In the genomic region with DNA sequence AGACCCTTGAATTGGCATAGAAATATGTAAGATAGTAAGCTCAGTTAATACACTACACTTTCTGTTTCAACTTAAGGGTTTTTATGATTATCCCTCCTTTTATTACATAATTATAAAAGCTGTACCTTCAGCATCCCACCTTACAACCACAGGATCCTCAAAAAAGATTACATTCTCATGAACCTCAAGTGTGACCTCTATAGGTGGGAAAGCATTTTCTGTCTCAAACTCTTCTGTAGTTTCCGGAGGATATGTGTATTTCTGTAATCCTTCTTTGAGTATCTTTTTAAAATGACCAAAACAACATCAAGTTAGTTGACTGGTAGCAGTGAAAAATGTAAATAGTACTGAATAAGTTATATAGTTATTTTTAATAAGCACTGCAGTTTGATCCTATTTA, we compare ENCODE assay signal across 16 cellular contexts.
DNase-seq lines count a peak whose midpoint lies in the region; ATAC-seq, FAIRE-seq and TF ChIP-seq lines count a peak whose summit lies in the region.
"Had no signal": no experiment of that assay in that cellular context is flagged by ENCODE, and none has a peak within 500 bp of the region (broad histone marks: within the 10 kb centered on the region; RNA-seq: fewer than 3 reads in every experiment).

No MANE protein-coding gene starts in this region.

- H3K4me3 Mint-ChIP-seq in Calu3 (ENCODE audit: low read depth, unreplicated experiment): no peak overlapping the region
- H3K4me3 Mint-ChIP-seq: activated CD8-positive, alpha-beta T cell treated with anti-CD3 and anti-CD28 coated beads, Interleukin-2, amount 10 ng/mL, durations not matched to agents 7 days and 5 days; naive B cell; WTC11 had no signal

- H3K36me3 ChIP-seq in Karpas-422 (ENCODE audit: insufficient read depth, low read length) (no peaks in the 10 kb centered on the region), mammary epithelial cell (ENCODE audit: insufficient read depth, low read length) (no peaks in the 10 kb centered on the region), tibial nerve (no peaks in the 10 kb centered on the region)
- H3K36me3 ChIP-seq: adrenal gland, lower lobe of right lung had no signal

- BruUV-seq in mammary epithelial cell (replicated peaks; lab: Mats Ljungman, UMichigan): no TSS peak
- no TSS peak for BruUV-seq in Calu3 (replicated peaks; lab: Mats Ljungman, UMichigan)

- H3K4me1 Mint-ChIP-seq in Calu3 (ENCODE audit: low read depth, unreplicated experiment): no peaks in the 10 kb centered on the region
- H3K4me1 Mint-ChIP-seq: naive B cell, WTC11 had no signal

- H3K79me2 ChIP-seq in Karpas-422 (ENCODE audit: low read length) (no peaks in the 10 kb centered on the region), mammary epithelial cell (ENCODE audit: insufficient read depth, low read length) (no peaks in the 10 kb centered on the region)

- peak; percentile 70 for FAIRE-seq in A549 (lab: Jason Lieb, UNC)
- FAIRE-seq: endometrium had no signal

- H3K9me2 ChIP-seq in Karpas-422 (replicated peaks; ENCODE audit: insufficient read depth, low read length): no peaks in the 10 kb centered on the region

- H3K27me3 Mint-ChIP-seq in Calu3 (ENCODE audit: unreplicated experiment): no peaks in the 10 kb centered on the region
- H3K27me3 Mint-ChIP-seq: naive B cell had no signal

- in situ Hi-C loops in mammary epithelial cell (cut with MboI; ENCODE audit: low sequenced_read_pairs in 2 of 2): no loop called here

- H3K4me3 ChIP-seq in A549 (no peak overlapping the region), Karpas-422 (ENCODE audit: low read length) (no peak overlapping the region), mammary epithelial cell (replicated peaks in 1 of 3; ENCODE audit: insufficient read depth in 1 of 3, low read depth in 2 of 3, low read length in 3 of 3) (no peak overlapping the region), tibial nerve (no peak overlapping the region)
- H3K4me3 ChIP-seq: adrenal gland, lower lobe of right lung had no signal

- POLR2A ChIA-PET in A549 (lab: Yijun Ruan, JAX): no interaction called here

- TF ChIP-seq POLR2A in A549 (IDR thresholded peaks at IDR 0.05; ENCODE audit: low read length) (no peak), tibial nerve (IDR thresholded peaks at IDR 0.05) (no peak)

- H3K9me3 Mint-ChIP-seq in Calu3 (ENCODE audit: low read depth, unreplicated experiment): no peaks in the 10 kb centered on the region
- H3K9me3 Mint-ChIP-seq: naive B cell, WTC11 had no signal

- no peak; the same call in 2 of the 3 replicates for TF ChIP-seq CTCF in A549 (IDR thresholded peaks at IDR 0.05)
- TF ChIP-seq CTCF in GM10266 (IDR thresholded peaks at IDR 0.05; ENCODE audit: control insufficient read depth, insufficient read depth, low read depth, missing control alignments): peak; percentile 29
- peak; percentile 3 to 34 for TF ChIP-seq CTCF in mammary epithelial cell (conservative IDR thresholded peaks at IDR 0.05 in 1 of 2, IDR thresholded peaks at IDR 0.05 in 1 of 2; ENCODE audit: extremely low read depth in 1 of 2, insufficient read depth in 1 of 2, low read depth in 1 of 2, low read length in 2 of 2)
- no peak for TF ChIP-seq CTCF in Calu3 (IDR thresholded peaks at IDR 0.05; ENCODE audit: unreplicated experiment)
- no peak for TF ChIP-seq CTCF in tibial nerve (IDR thresholded peaks at IDR 0.05)

- no peak overlapping the region for H3K27ac Mint-ChIP-seq in Calu3 (ENCODE audit: unreplicated experiment)
- H3K27ac Mint-ChIP-seq: activated CD8-positive, alpha-beta T cell treated with anti-CD3 and anti-CD28 coated beads, Interleukin-2, amount 10 ng/mL, durations not matched to agents 7 days and 5 days; WTC11 had no signal

- 54% methylated on average over 1 of the region's 1 CpG for WGBS in A549 (ENCODE audit: missing lambda C conversion rate)
- 100% methylated on average over 1 of the region's 1 CpG for WGBS in mammary epithelial cell (ENCODE audit: low coverage, missing lambda C conversion rate)
- WGBS in tibial nerve, 2 donors: 64 to 72% methylated on average over 1 of the region's 1 CpG

- no peaks in the 10 kb centered on the region for H3K36me3 Mint-ChIP-seq in Calu3 (ENCODE audit: insufficient read depth, unreplicated experiment)
- H3K36me3 Mint-ChIP-seq: naive B cell, WTC11 had no signal

- H3K4me1 ChIP-seq in A549 (no peaks in the 10 kb centered on the region), Karpas-422 (ENCODE audit: low read length) (peaks cover 6% of the 10 kb centered on the region; the same call in 1 of the 2 replicates), mammary epithelial cell (ENCODE audit: insufficient read depth, low read length) (peaks cover 14% of the 10 kb centered on the region), tibial nerve (no peaks in the 10 kb centered on the region)
- H3K4me1 ChIP-seq: adrenal gland, lower lobe of right lung had no signal

- H3K27ac ChIP-seq in A549 (no peak overlapping the region), Karpas-422 (ENCODE audit: low read length) (no peak overlapping the region), mammary epithelial cell (ENCODE audit: insufficient read depth, low read depth, low read length) (no peak overlapping the region), tibial nerve (no peak overlapping the region)
- H3K27ac ChIP-seq: adrenal gland, lower lobe of right lung had no signal

- intact Hi-C loops in mammary epithelial cell (cut with micrococcal nuclease): no loop called here
- intact Hi-C loops in Calu3 (cut with micrococcal nuclease; ENCODE audit: unreplicated experiment): no loop called here

- TF ChIP-seq RAD21 in A549 (conservative IDR thresholded peaks at IDR 0.05 in 1 of 2, IDR thresholded peaks at IDR 0.05 in 1 of 2): 0 out of 5 replicates have a peak, but pooled peaks of 1 of the 2 experiments have one; percentile 20

- H3K9me3 ChIP-seq in A549 (no peaks in the 10 kb centered on the region), Karpas-422 (ENCODE audit: low read length) (no peaks in the 10 kb centered on the region), mammary epithelial cell (replicated peaks; ENCODE audit: insufficient read depth, low read length) (no peaks in the 10 kb centered on the region), tibial nerve (no peaks in the 10 kb centered on the region)
- H3K9me3 ChIP-seq: adrenal gland, lower lobe of right lung had no signal

- CTCF ChIA-PET in A549 (lab: Yijun Ruan, JAX) (interaction anchor here (0.6 to 1.3 kb wide), 5 partner anchors 11 to 128 kb away, joined by 3 to 9 read pairs (median 3); no protein-coding TSS in a partner anchor), mammary epithelial cell (lab: Charles Lee; ENCODE audit: low non-redundant PET) (interaction anchor here (0.6 kb wide), 1 partner anchor 128 kb away, joined by 4 read pairs; no protein-coding TSS in a partner anchor), Calu3 (lab: Charles Lee) (no interaction called here)

- no peaks in the 10 kb centered on the region for H4K20me1 ChIP-seq in Karpas-422 (ENCODE audit: insufficient read depth, low read depth, low read length)
- H4K20me1 ChIP-seq in mammary epithelial cell (ENCODE audit: insufficient read depth, low read length): no peaks in the 10 kb centered on the region

- no peak for DNase-seq in A549 (ENCODE audit: low read depth in 1 of 2, low spot score in 1 of 2)
- peak; percentile 20 for DNase-seq in GM10266 (ENCODE audit: extremely low spot score)
- peak; percentile 70 for DNase-seq in Karpas-422
- DNase-seq in mammary epithelial cell: no peak
- DNase-seq in Calu3: no peak
- DNase-seq in left lobe of liver (ENCODE audit: low spot score): no peak
- DNase-seq in tibial nerve (ENCODE audit: low spot score in 2 of 2): no peak
- DNase-seq: activated CD8-positive, alpha-beta T cell treated with anti-CD3 and anti-CD28 coated beads, Interleukin-2, amount 10 ng/mL, durations not matched to agents 7 days and 5 days; adrenal gland; COR-L47; lower lobe of right lung; naive B cell; NCI-H187 had no signal

- H3K27me3 ChIP-seq in Karpas-422 (ENCODE audit: low read length): no peaks in the 10 kb centered on the region
- H3K27me3 ChIP-seq in mammary epithelial cell (ENCODE audit: insufficient read depth, low read length): no peaks in the 10 kb centered on the region
- no peaks in the 10 kb centered on the region for H3K27me3 ChIP-seq in tibial nerve
- H3K27me3 ChIP-seq: adrenal gland had no signal

- dilution Hi-C loops in mammary epithelial cell (cut with HindIII; ENCODE audit: low sequenced_read_pairs): no loop called here

- H3K9ac ChIP-seq in Karpas-422 (ENCODE audit: low read length): no peak overlapping the region
- no peak overlapping the region for H3K9ac ChIP-seq in mammary epithelial cell (ENCODE audit: insufficient read depth, low read length)

- H3K4me2 ChIP-seq in A549 (no peak overlapping the region), Karpas-422 (ENCODE audit: low read depth, low read length, poor library complexity, severe bottlenecking) (no peak overlapping the region), mammary epithelial cell (ENCODE audit: insufficient read depth, low read depth, low read length) (no peak overlapping the region)

- H2AFZ ChIP-seq in Karpas-422 (ENCODE audit: low read length) (no peak overlapping the region), mammary epithelial cell (ENCODE audit: low read depth, low read length) (no peak overlapping the region)

- TF ChIP-seq EP300 in A549 (IDR thresholded peaks at IDR 0.05) (no peak), tibial nerve (IDR thresholded peaks at IDR 0.05) (no peak)

- ATAC-seq in A549: no peak
- no peak for ATAC-seq in left lobe of liver
- no peak for ATAC-seq in GM18907 (IDR thresholded peaks at IDR 0.05; ENCODE audit: unreplicated experiment)
- ATAC-seq: activated CD8-positive, alpha-beta T cell treated with anti-CD3 and anti-CD28 coated beads, Interleukin-2, amount 10 ng/mL, durations not matched to agents 7 days and 5 days; lower lobe of right lung; WTC11 had no signal

TF ChIP-seq in A549, 52 proteins besides CTCF, POLR2A, EP300 and RAD21 (continues in another document):
- TF ChIP-seq SREBF2 (IDR thresholded peaks at IDR 0.05): no peak
- TF ChIP-seq, protein P1, sequence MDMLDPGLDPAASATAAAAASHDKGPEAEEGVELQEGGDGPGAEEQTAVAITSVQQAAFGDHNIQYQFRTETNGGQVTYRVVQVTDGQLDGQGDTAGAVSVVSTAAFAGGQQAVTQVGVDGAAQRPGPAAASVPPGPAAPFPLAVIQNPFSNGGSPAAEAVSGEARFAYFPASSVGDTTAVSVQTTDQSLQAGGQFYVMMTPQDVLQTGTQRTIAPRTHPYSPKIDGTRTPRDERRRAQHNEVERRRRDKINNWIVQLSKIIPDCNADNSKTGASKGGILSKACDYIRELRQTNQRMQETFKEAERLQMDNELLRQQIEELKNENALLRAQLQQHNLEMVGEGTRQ (IDR thresholded peaks at IDR 0.05): no peak
- TF ChIP-seq HOXA7 (CRISPR knock-in tag; IDR thresholded peaks at IDR 0.05): no peak
- TF ChIP-seq POLR2AphosphoS2 (conservative IDR thresholded peaks at IDR 0.05; ENCODE audit: low read length): no peak
- TF ChIP-seq MAFK (IDR thresholded peaks at IDR 0.05; ENCODE audit: partially characterized antibody): no peak
- no peak for TF ChIP-seq BHLHE40 (IDR thresholded peaks at IDR 0.05; ENCODE audit: low read depth, low read length)
- no peak for TF ChIP-seq FOSB (CRISPR knock-in tag; IDR thresholded peaks at IDR 0.05)
- no peak for TF ChIP-seq PHF8 (IDR thresholded peaks at IDR 0.05; ENCODE audit: borderline replicate concordance, low read depth)
- no peak for TF ChIP-seq HOXB5 (CRISPR knock-in tag; IDR thresholded peaks at IDR 0.05)
- TF ChIP-seq CHD2 (IDR thresholded peaks at IDR 0.05; ENCODE audit: low read length, partially characterized antibody): no peak

Comparison
In these comparisons a context has a peak if more than half of its experiments do, and no peak if none do; other contexts are left out.
1. DNase-seq: peak in GM10266 (single experiment) and Karpas-422 (single experiment); none in A549 (0 of 2), mammary epithelial cell (single experiment), Calu3 (single experiment), left lobe of liver (single experiment) and tibial nerve (0 of 2).
2. CTCF ChIP-seq: peak in GM10266 (single experiment) and mammary epithelial cell (2 of 2); none in A549 (single experiment), Calu3 (single experiment) and tibial nerve (0 of 5).